12 cellular contexts compared by ENCODE assay signal in genomic region chr13:97262058-97262457, GRCh38. TPM values are rescaled to one million over a fixed set of nuclear protein-coding genes. Genes with fewer than 3 reads are reported as not detected.
DNase-seq lines count a peak whose midpoint lies in the region; ATAC-seq, FAIRE-seq and TF ChIP-seq lines count a peak whose summit lies in the region.
"Had no signal": no experiment of that assay in that cellular context is flagged by ENCODE, and none has a peak within 500 bp of the region (broad histone marks: within the 10 kb centered on the region; RNA-seq: fewer than 3 reads in every experiment).

No MANE protein-coding gene starts in this region.

- TF ChIP-seq EP300 in GM12878 (IDR thresholded peaks at IDR 0.05; ENCODE audit: borderline replicate concordance in 1 of 2, control insufficient read depth in 1 of 2, low read depth in 2 of 2, low read length in 2 of 2), result no peak

- no peaks in the 10 kb centered on the region for H3K27me3 Mint-ChIP-seq in type B pancreatic cell

- peak overlapping the region; percentile 98 for H3K27ac Mint-ChIP-seq in type B pancreatic cell

- no TSS peak for BruUV-seq in GM12878 (replicated peaks; lab: Mats Ljungman, UMichigan)

- FAIRE-seq in GM12878 (lab: Jason Lieb, UNC), result no peak

- CTCF ChIA-PET in GM12878 (lab: Yijun Ruan, JAX), result interaction anchor here (0.7 to 1.4 kb wide), 2 partner anchors 39 to 1551 kb away, joined by 3 to 5 read pairs; partner anchors contain the start of gene MBNL2

- TF ChIP-seq POLR2A in GM12878 (IDR thresholded peaks at IDR 0.05; ENCODE audit: low read depth, low read length), result no peak

- H3K9me3 ChIP-seq in GM12878 (replicated peaks; ENCODE audit: control insufficient read depth, insufficient read depth, low read length) (no peaks in the 10 kb centered on the region), muscle layer of colon (ENCODE audit: low read length) (no peaks in the 10 kb centered on the region)

- ATAC-seq in GM12878 (no peak), HG03520 (IDR thresholded peaks at IDR 0.05; ENCODE audit: unreplicated experiment) (no peak)

- H3K4me1 Mint-ChIP-seq in type B pancreatic cell (ENCODE audit: unreplicated experiment), result peaks cover 52% of the 10 kb centered on the region

- no peak for TF ChIP-seq CTCF in GM12878 (IDR thresholded peaks at IDR 0.05 in 2 of 3, conservative IDR thresholded peaks at IDR 0.05 in 1 of 3; ENCODE audit: control insufficient read depth in 2 of 3, extremely low read depth in 1 of 3, insufficient read depth in 1 of 3, low read depth in 3 of 3, low read length in 3 of 3)
- no peak for TF ChIP-seq CTCF in type B pancreatic cell (conservative IDR thresholded peaks at IDR 0.05)

- H3K4me2 ChIP-seq in GM12878 (ENCODE audit: control insufficient read depth, insufficient read depth), result peak overlapping the region; percentile 50; the same call in 1 of the 2 replicates

- H3K36me3 ChIP-seq in GM12878 (ENCODE audit: control insufficient read depth in 2 of 2, insufficient read depth in 2 of 2, low read length in 1 of 2), result no peaks in the 10 kb centered on the region
- no peaks in the 10 kb centered on the region for H3K36me3 ChIP-seq in muscle layer of colon (ENCODE audit: insufficient read depth, low read length)

- H3K36me3 Mint-ChIP-seq in type B pancreatic cell, result peaks cover 29% of the 10 kb centered on the region

- H3K4me1 ChIP-seq in GM12878 (ENCODE audit: control insufficient read depth, insufficient read depth, low read length) (peaks cover 24% of the 10 kb centered on the region), muscle layer of colon (ENCODE audit: insufficient read depth, low read length) (peaks cover 78% of the 10 kb centered on the region)

- H3K79me2 ChIP-seq in GM12878 (ENCODE audit: control insufficient read depth, insufficient read depth, low read length), result peaks cover 2% of the 10 kb centered on the region; the same call in 1 of the 2 replicates

- in situ Hi-C loops in GM12878 (cut with MboI), result no loop called here

- no peak overlapping the region for H3K4me3 Mint-ChIP-seq in type B pancreatic cell

- H3K9me3 Mint-ChIP-seq in type B pancreatic cell, result peaks cover 2% of the 10 kb centered on the region

- H3K4me3 ChIP-seq in GM12878, result no peak overlapping the region
- H3K4me3 ChIP-seq in muscle layer of colon (ENCODE audit: low read depth in 1 of 2, low read length in 2 of 2), result no peak overlapping the region
- H3K4me3 ChIP-seq: BLaER1, skin epidermis had no signal

- WGBS in GM12878 (ENCODE audit: insufficient coverage, insufficient replicate concordance, low lambda C conversion rate, missing lambda C conversion rate), result 68% methylated on average over 8 of the region's 8 CpGs

- H3K9ac ChIP-seq in GM12878 (ENCODE audit: control insufficient read depth, insufficient read depth, low read length) (no peak overlapping the region), muscle layer of colon (ENCODE audit: low read length) (no peak overlapping the region)
- H3K9ac ChIP-seq: BLaER1 had no signal

- no peaks in the 10 kb centered on the region for H3K27me3 ChIP-seq in GM12878 (replicated peaks in 1 of 2; ENCODE audit: control insufficient read depth in 2 of 2, insufficient read depth in 2 of 2, low read length in 1 of 2)
- no peaks in the 10 kb centered on the region for H3K27me3 ChIP-seq in muscle layer of colon (ENCODE audit: control insufficient read depth in 1 of 2, insufficient read depth in 2 of 2, low read length in 2 of 2)
- H3K27me3 ChIP-seq: BLaER1 had no signal

- SMC1A ChIA-PET in GM12878 (lab: Charles Lee; ENCODE audit: uncharacterized antibody, unreplicated experiment), result interaction anchor here (1.2 kb wide), 1 partner anchor 39 kb away, joined by 4 read pairs; the partner anchor contains the start of gene MBNL2

- intact Hi-C loops in GM12878 (cut with micrococcal nuclease; ENCODE audit: unreplicated experiment), result no loop called here

- H2AFZ ChIP-seq in GM12878 (ENCODE audit: control insufficient read depth, low read depth, low read length), result no peak overlapping the region

- H3K27ac ChIP-seq in GM12878 (ENCODE audit: control insufficient read depth, insufficient read depth), result no peak overlapping the region
- H3K27ac ChIP-seq in muscle layer of colon (ENCODE audit: low read depth, low read length), result peak overlapping the region; percentile 54
- H3K27ac ChIP-seq: BLaER1 had no signal

- no peak for TF ChIP-seq RAD21 in GM12878 (IDR thresholded peaks at IDR 0.05; ENCODE audit: insufficient read depth, low read depth, low read length)

- DNase-seq in stimulated activated CD4-positive, alpha-beta T cell treated with anti-CD3 and anti-CD28 coated beads, Interleukin-1b, Interleukin-23, amount 100 ng/mL, for 48 hours, result peak; percentile 13
- no peak for DNase-seq in stimulated activated CD4-positive, alpha-beta T cell treated with anti-CD3 and anti-CD28 coated beads, Interleukin-4, amount 100 ng/mL, for 4 hours
- DNase-seq in GM12878 (ENCODE audit: low read depth, low spot score) (no peak), type B pancreatic cell (ENCODE audit: extremely low spot score, unreplicated experiment) (no peak), DMS79 treated with DMSO at 0.1 percent for 48 hours (lab: John Stamatoyannopoulos, UW) (no peak), NCI-H2029 (lab: John Stamatoyannopoulos, UW) (no peak)
- DNase-seq: midbrain, NCI-H1048 had no signal

- H4K20me1 ChIP-seq in GM12878 (ENCODE audit: control insufficient read depth, insufficient read depth), result peaks cover 5% of the 10 kb centered on the region; the same call in 1 of the 2 replicates

- POLR2A ChIA-PET in GM12878 (lab: Charles Lee), result no interaction called here

- RAD21 ChIA-PET in GM12878 (lab: Charles Lee; ENCODE audit: unreplicated experiment), result no interaction called here

TF ChIP-seq in GM12878, 131 proteins besides CTCF, POLR2A, EP300 and RAD21:
- TF ChIP-seq CBX3 (IDR thresholded peaks at IDR 0.05; ENCODE audit: borderline replicate concordance, low read depth) (no peak), MTA2 (IDR thresholded peaks at IDR 0.05; ENCODE audit: low read depth) (no peak), KLF5 (IDR thresholded peaks at IDR 0.05; ENCODE audit: partially characterized antibody) (no peak), STAT3 (IDR thresholded peaks at IDR 0.05; ENCODE audit: low read depth, low read length) (no peak), SREBF2 (IDR thresholded peaks at IDR 0.05; ENCODE audit: low read length) (no peak), EGR1 (IDR thresholded peaks at IDR 0.05; ENCODE audit: borderline replicate concordance in 1 of 2, low read depth in 2 of 2, low read length in 2 of 2) (no peak), E4F1 (IDR thresholded peaks at IDR 0.05; ENCODE audit: borderline replicate concordance, partially characterized antibody) (no peak), MYB (IDR thresholded peaks at IDR 0.05; ENCODE audit: borderline replicate concordance, low read depth, low read length) (no peak), SIX5 (IDR thresholded peaks at IDR 0.05; ENCODE audit: low read depth, low read length, severe bottlenecking) (no peak)

RNA-seq across cellular contexts. Expression of gene MBNL2, which starts 39.9 kb away (rescaled TPM):
- 32.9 and 34.6 TPM in 2 replicates for total RNA-seq in GM12878 (2013; cell fraction: nucleolus; rRNA removed)
- total RNA-seq in GM12878 (2014; rRNA removed) (7.0 TPM in 2 replicates), GM12878 (2014; rRNA removed; fragmentation: Illumina TruSeq; extraction: Trizol) (6.3 and 7.7 TPM in 2 replicates), GM12878 (2021) (6.6 and 7.6 TPM in 2 replicates), type B pancreatic cell (ENCODE audit: low replicate concordance) (43.7 and 81.7 TPM in 2 replicates)
- 2.8 TPM for polyA plus RNA-seq in GM12878 (2011; ENCODE audit: low read depth)
- polyA plus RNA-seq in GM12878 (2011; rRNA removed) (6.4 and 7.6 TPM in 2 replicates), GM12878 (2014; fragmentation: Illumina TruSeq; extraction: Trizol) (5.0 and 5.6 TPM in 2 replicates), GM12878 (2014; fragmentation: Nextera tagmentation; extraction: Ambion mirVana) (1 to 10 TPM; 1.6 to 2.1 TPM), GM12878 (2014; rRNA removed) (1.7 and 2.9 TPM in 2 replicates), GM12878 (2016; fragmentation: Nextera tagmentation; extraction: Ambion mirVana) (1 to 10 TPM; 9.6 to 9.7 TPM)
- polyA plus RNA-seq in GM12878 (2011; cell fraction: cytosol; rRNA removed), result 4.7 and 7.0 TPM in 2 replicates
- polyA plus RNA-seq in GM12878 (2011; cell fraction: nucleus; rRNA removed), result 5.3 and 5.7 TPM in 2 replicates
- polyA plus RNA-seq in GM12878 (2012), result 5.3 TPM in 2 replicates
- 19.7 and 30.4 TPM in 2 replicates for polyA minus RNA-seq in GM12878 (2011; rRNA and poly(A)+ RNA removed)
- 6.4 and 10.2 TPM in 2 replicates for polyA minus RNA-seq in GM12878 (2011; cell fraction: cytosol; rRNA and poly(A)+ RNA removed)
- polyA minus RNA-seq in GM12878 (2011; cell fraction: nucleus; rRNA and poly(A)+ RNA removed), result 7.4 and 10.0 TPM in 2 replicates
